In the genomic region with DNA sequence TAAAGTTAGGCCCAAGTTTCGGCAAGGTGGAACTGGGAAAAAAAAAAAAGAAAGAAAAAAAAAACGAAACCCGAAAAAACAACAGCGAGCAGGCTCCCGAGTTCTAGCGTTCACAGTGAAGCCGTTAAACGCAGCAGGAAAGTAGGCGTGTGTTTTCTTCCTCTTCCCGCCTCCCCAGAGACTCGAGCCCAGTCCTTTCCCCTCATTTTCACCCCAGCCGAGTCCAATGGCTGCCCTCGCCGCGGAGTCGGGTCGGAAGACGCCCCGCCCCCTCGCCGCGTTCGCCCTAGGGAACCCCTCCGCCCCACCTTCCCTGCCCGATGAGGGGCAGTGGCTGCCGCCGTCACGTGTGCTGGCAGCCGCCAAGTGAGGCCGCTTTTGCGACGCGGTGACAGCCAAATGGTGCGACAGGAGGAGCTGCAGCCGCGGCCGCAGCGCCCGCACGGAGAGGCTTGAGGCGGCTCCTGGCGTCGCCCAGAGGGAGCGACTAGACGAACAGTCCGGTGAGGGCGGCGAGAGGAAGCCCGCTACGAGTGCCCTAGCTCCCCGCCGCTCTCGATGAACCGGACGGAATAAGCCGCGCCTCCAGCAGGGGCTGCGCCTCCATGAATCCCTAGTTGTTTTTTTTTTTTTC, we compare ENCODE assay signal across 8 cellular contexts. TPM values are rescaled to one million over a fixed set of nuclear protein-coding genes. Genes with fewer than 3 reads are reported as not detected.
A peak's percentile ranks its signal among the peaks of the same experiment; 100 is the strongest.
DNase-seq lines count a peak whose midpoint lies in the region; ATAC-seq and TF ChIP-seq lines count a peak whose summit lies in the region.

A gene (plus strand): TSS at position 426 of the 634 bp plus-strand sequence. CDS start 308 bp downstream, outside the sequence.

- peak within 1 kb of the TSS; percentile 96 for H2AFZ ChIP-seq in SU-DHL-6 (ENCODE audit: low read depth, low read length, severe bottlenecking)

- H3K27ac ChIP-seq in SU-DHL-6 (ENCODE audit: low read depth, low read length) (peak within 1 kb of the TSS; percentile 91), thymus (ENCODE audit: low read depth) (peak within 1 kb of the TSS; percentile 98)

- TF ChIP-seq CTCF in GM12872 (IDR thresholded peaks at IDR 0.05; ENCODE audit: insufficient read depth, low read depth, low read length) (peak; percentile 31; the same call in 1 of the 3 replicates), SU-DHL-6 (IDR thresholded peaks at IDR 0.05; ENCODE audit: insufficient read depth, low read length, poor library complexity, severe bottlenecking) (peak; percentile 3), glutamatergic neuron (IDR thresholded peaks at IDR 0.05; ENCODE audit: partially characterized antibody, unreplicated experiment) (no peak), osteocyte (IDR thresholded peaks at IDR 0.05) (peak; percentile 28)

- no peaks in the 10 kb centered on the region for H3K27me3 Mint-ChIP-seq in activated naive CD8-positive, alpha-beta T cell treated with anti-CD3 and anti-CD28 coated beads, Interleukin-2, amount 10 ng/mL, durations not matched to agents 7 days and 5 days
- peaks cover 4% of the 10 kb centered on the region for H3K27me3 Mint-ChIP-seq in glutamatergic neuron (ENCODE audit: unreplicated experiment)
- no peaks in the 10 kb centered on the region for H3K27me3 Mint-ChIP-seq in osteocyte (ENCODE audit: unreplicated experiment)

- H3K4me3 ChIP-seq in SU-DHL-6 (ENCODE audit: insufficient read depth, low read length, poor library complexity, severe bottlenecking), result peak within 1 kb of the TSS; percentile 100
- peak within 1 kb of the TSS; percentile 79 for H3K4me3 ChIP-seq in thymus (ENCODE audit: low read length)

- H3K9me2 ChIP-seq in SU-DHL-6 (replicated peaks; ENCODE audit: insufficient read depth, low read length), result no peaks in the 10 kb centered on the region

- H3K27me3 ChIP-seq in SU-DHL-6 (ENCODE audit: low read length) (no peaks in the 10 kb centered on the region), thymus (ENCODE audit: control insufficient read depth, insufficient read depth) (no peaks in the 10 kb centered on the region)

- H3K36me3 Mint-ChIP-seq in activated naive CD8-positive, alpha-beta T cell treated with anti-CD3 and anti-CD28 coated beads, Interleukin-2, amount 10 ng/mL, durations not matched to agents 7 days and 5 days, result peaks cover 4% of the 10 kb centered on the region
- no peaks in the 10 kb centered on the region for H3K36me3 Mint-ChIP-seq in glutamatergic neuron (ENCODE audit: unreplicated experiment)
- H3K36me3 Mint-ChIP-seq in osteocyte (ENCODE audit: unreplicated experiment), result no peaks in the 10 kb centered on the region

- peak within 1 kb of the TSS; percentile 98 for H3K4me2 ChIP-seq in SU-DHL-6 (ENCODE audit: low read depth, low read length, poor library complexity, severe bottlenecking)

- H4K20me1 ChIP-seq in SU-DHL-6 (ENCODE audit: low read depth, low read length), result peaks cover 22% of the 10 kb centered on the region

- H3K4me1 ChIP-seq in thymus (ENCODE audit: control insufficient read depth, insufficient read depth, low read length), result peaks cover 6% of the 10 kb centered on the region

- H3K9me3 Mint-ChIP-seq in activated naive CD8-positive, alpha-beta T cell treated with anti-CD3 and anti-CD28 coated beads, Interleukin-2, amount 10 ng/mL, durations not matched to agents 7 days and 5 days, result no peaks in the 10 kb centered on the region
- peaks cover 6% of the 10 kb centered on the region for H3K9me3 Mint-ChIP-seq in glutamatergic neuron (ENCODE audit: unreplicated experiment)
- no peaks in the 10 kb centered on the region for H3K9me3 Mint-ChIP-seq in osteocyte (ENCODE audit: unreplicated experiment)

- POLR2A ChIA-PET in activated naive CD8-positive, alpha-beta T cell treated with anti-CD3 and anti-CD28 coated beads, Interleukin-2, amount 10 ng/mL, durations not matched to agents 7 days and 5 days (lab: Charles Lee), result interaction anchor here (0.7 to 3.3 kb wide), 14 partner anchors 10 to 1770 kb away, joined by 3 to 60 read pairs (median 5); a partner anchor contains a TSS

- H3K4me3 Mint-ChIP-seq in activated naive CD8-positive, alpha-beta T cell treated with anti-CD3 and anti-CD28 coated beads, Interleukin-2, amount 10 ng/mL, durations not matched to agents 7 days and 5 days, result peak within 1 kb of the TSS; percentile 98
- H3K4me3 Mint-ChIP-seq in glutamatergic neuron (ENCODE audit: unreplicated experiment) (peak within 1 kb of the TSS; percentile 99), osteocyte (ENCODE audit: unreplicated experiment) (peak within 1 kb of the TSS; percentile 99)

- H3K9me3 ChIP-seq in SU-DHL-6 (ENCODE audit: insufficient read depth, low read length) (no peaks in the 10 kb centered on the region), thymus (ENCODE audit: control insufficient read depth) (no peaks in the 10 kb centered on the region)

- peaks cover 15% of the 10 kb centered on the region for H3K4me1 Mint-ChIP-seq in activated naive CD8-positive, alpha-beta T cell treated with anti-CD3 and anti-CD28 coated beads, Interleukin-2, amount 10 ng/mL, durations not matched to agents 7 days and 5 days
- H3K4me1 Mint-ChIP-seq in glutamatergic neuron (ENCODE audit: low read depth, unreplicated experiment), result no peaks in the 10 kb centered on the region
- peaks cover 33% of the 10 kb centered on the region for H3K4me1 Mint-ChIP-seq in osteocyte (ENCODE audit: unreplicated experiment)

- WGBS in thymus, result under 1% methylated on average over 58 of the region's 58 CpGs

- ATAC-seq in HG02759 (IDR thresholded peaks at IDR 0.05; ENCODE audit: unreplicated experiment), result peak; percentile 91
- peak; percentile 94 for ATAC-seq in activated naive CD8-positive, alpha-beta T cell treated with anti-CD3 and anti-CD28 coated beads, Interleukin-2, amount 10 ng/mL, durations not matched to agents 7 days and 5 days (ENCODE audit: low read depth)

- H3K9ac ChIP-seq in SU-DHL-6 (ENCODE audit: low read length), result peak within 1 kb of the TSS; percentile 95

- H3F3A ChIP-seq in SU-DHL-6 (ENCODE audit: insufficient read depth), result 0 out of 2 replicates have a peak, but pooled peaks cover 3% of the 10 kb centered on the region

- peak within 1 kb of the TSS; percentile 95 for H3K27ac Mint-ChIP-seq in activated naive CD8-positive, alpha-beta T cell treated with anti-CD3 and anti-CD28 coated beads, Interleukin-2, amount 10 ng/mL, durations not matched to agents 7 days and 5 days
- peak within 1 kb of the TSS; percentile 93 for H3K27ac Mint-ChIP-seq in glutamatergic neuron (ENCODE audit: unreplicated experiment)
- H3K27ac Mint-ChIP-seq in osteocyte (ENCODE audit: unreplicated experiment), result peak within 1 kb of the TSS; percentile 99

- H3K79me2 ChIP-seq in SU-DHL-6 (ENCODE audit: insufficient read depth, low read length), result peaks cover 47% of the 10 kb centered on the region

- H3K36me3 ChIP-seq in SU-DHL-6 (ENCODE audit: low read length) (0 out of 2 replicates have a peak, but pooled peaks cover 4% of the 10 kb centered on the region), thymus (ENCODE audit: control insufficient read depth, insufficient read depth) (no peaks in the 10 kb centered on the region)

- DNase-seq in NCI-H128 (lab: John Stamatoyannopoulos, UW; ENCODE audit: unreplicated experiment) (peak; percentile 93), glutamatergic neuron (peak; percentile 97), osteocyte (ENCODE audit: extremely low spot score, unreplicated experiment) (peak; percentile 99)
- DNase-seq in activated naive CD8-positive, alpha-beta T cell treated with anti-CD3 and anti-CD28 coated beads, Interleukin-2, amount 10 ng/mL, durations not matched to agents 7 days and 5 days, result peak; percentile 98

RNA-seq across cellular contexts. Expression of the gene that starts here (rescaled TPM):
- total RNA-seq in activated naive CD8-positive, alpha-beta T cell treated with anti-CD3 and anti-CD28 coated beads, Interleukin-2, amount 10 ng/mL, durations not matched to agents 7 days and 5 days, result 10 to 100 TPM; 32.4 to 36.7 TPM
- total RNA-seq in glutamatergic neuron (ENCODE audit: unreplicated experiment), result 39.1 TPM
- 43.8 and 46.8 TPM in 2 replicates for total RNA-seq in osteocyte
- 26.0 TPM for polyA plus RNA-seq in thymus

Comparison
In these comparisons a context has a peak if more than half of its experiments do, and no peak if none do; other contexts are left out.
1. Peak in every context shown above with its lines: DNase-seq, ATAC-seq, H3K4me3 ChIP-seq and H3K27ac ChIP-seq.